In genomic region chr17:28864991-28865849, GRCh38 we compare ENCODE assay signal across 1 cellular context.
TF ChIP-seq lines count a peak whose summit lies in the region.

No MANE protein-coding gene starts in this region.

TF ChIP-seq in K562, 482 proteins besides CTCF, POLR2A, EP300 and RAD21 (continued from another document):
- TF ChIP-seq CHD7 (IDR thresholded peaks at IDR 0.05; ENCODE audit: low read depth, low read length) (no peak), FOXJ2 (tag; IDR thresholded peaks at IDR 0.05) (no peak), PYGO2 (tag; IDR thresholded peaks at IDR 0.05) (0 out of 2 replicates have a peak, but pooled peaks have one; percentile 66), SMAD4 (CRISPR knock-in tag; conservative IDR thresholded peaks at IDR 0.05) (peak; percentile 99), ETV1 (tag; conservative IDR thresholded peaks at IDR 0.05; ENCODE audit: low read depth) (no peak; the same call in none of the 2 replicates)
